ENCODE assay signal across 13 cellular contexts in genomic region chr2:172473167-172473566, GRCh38. TPM values are rescaled to one million over a fixed set of nuclear protein-coding genes. Genes with fewer than 3 reads are reported as not detected.
A peak's percentile ranks its signal among the peaks of the same experiment; 100 is the strongest.
DNase-seq lines count a peak whose midpoint lies in the region; ATAC-seq and TF ChIP-seq lines count a peak whose summit lies in the region.
"Had no signal": no experiment of that assay in that cellular context is flagged by ENCODE, and none has a peak within 500 bp of the region (broad histone marks: within the 10 kb centered on the region; RNA-seq: fewer than 3 reads in every experiment).

No MANE protein-coding gene starts in this region.

- H3K36me3 ChIP-seq in CD4-positive, CD25-positive, alpha-beta regulatory T cell (ENCODE audit: control insufficient read depth, insufficient read depth, low read length) = peaks cover 61% of the 10 kb centered on the region
- H3K36me3 ChIP-seq in naive thymus-derived CD4-positive, alpha-beta T cell (ENCODE audit: control insufficient read depth in 2 of 3, insufficient read depth in 3 of 3, low read length in 3 of 3) = peaks cover 16 to 50% (median 18%) of the 10 kb centered on the region in 3 experiments
- H3K36me3 ChIP-seq: BE2C had no signal

- H3K9me3 Mint-ChIP-seq in CD4-positive, CD25-positive, alpha-beta regulatory T cell = no peaks in the 10 kb centered on the region
- H3K9me3 Mint-ChIP-seq in CD4-positive, alpha-beta T cell = no peaks in the 10 kb centered on the region
- no peaks in the 10 kb centered on the region for H3K9me3 Mint-ChIP-seq in activated T-helper 17 cell treated with anti-CD3 and anti-CD28 coated beads, Interleukin-2, amount 50 U/mL, for 72 hours
- H3K9me3 Mint-ChIP-seq in naive thymus-derived CD4-positive, alpha-beta T cell = no peaks in the 10 kb centered on the region

- H3K4me3 Mint-ChIP-seq in CD4-positive, CD25-positive, alpha-beta regulatory T cell = peak overlapping the region in 1 of 4 donors; percentile 5
- no peak overlapping the region for H3K4me3 Mint-ChIP-seq in CD4-positive, alpha-beta T cell
- no peak overlapping the region for H3K4me3 Mint-ChIP-seq in activated T-helper 17 cell treated with anti-CD3 and anti-CD28 coated beads, Interleukin-2, amount 50 U/mL, for 72 hours
- peak overlapping the region in 6 of 10 donors; percentile 50 to 84 (median 72) for H3K4me3 Mint-ChIP-seq in naive thymus-derived CD4-positive, alpha-beta T cell

- no peak overlapping the region for H3K27ac ChIP-seq in CD4-positive, CD25-positive, alpha-beta regulatory T cell (ENCODE audit: insufficient read depth, low read length, poor library complexity, severe bottlenecking)
- H3K27ac ChIP-seq in CD4-positive, alpha-beta T cell (ENCODE audit: low read depth, low read length) = no peak overlapping the region
- H3K27ac ChIP-seq in naive thymus-derived CD4-positive, alpha-beta T cell (ENCODE audit: low read depth, low read length) = no peak overlapping the region
- H3K27ac ChIP-seq: A549, C4-2B, HL-60 had no signal

- H3K4me1 Mint-ChIP-seq in CD4-positive, CD25-positive, alpha-beta regulatory T cell = peaks cover 27 to 48% (median 35%) of the 10 kb centered on the region in 4 donors
- H3K4me1 Mint-ChIP-seq in CD4-positive, alpha-beta T cell (ENCODE audit: low read depth) = peaks cover 51% of the 10 kb centered on the region
- peaks cover 9% of the 10 kb centered on the region for H3K4me1 Mint-ChIP-seq in activated T-helper 17 cell treated with anti-CD3 and anti-CD28 coated beads, Interleukin-2, amount 50 U/mL, for 72 hours
- H3K4me1 Mint-ChIP-seq in naive thymus-derived CD4-positive, alpha-beta T cell = peaks cover 15 to 87% (median 74%) of the 10 kb centered on the region in 7 donors

- POLR2A ChIA-PET in CD4-positive, alpha-beta T cell (lab: Charles Lee) = interaction anchor here (0.7 to 2.7 kb wide), 7 partner anchors 8 to 200 kb away, joined by 3 to 10 read pairs (median 3); partner anchors contain the start of gene ITGA6
- POLR2A ChIA-PET in naive thymus-derived CD4-positive, alpha-beta T cell (lab: Charles Lee) = interaction anchor here (0.6 to 5.5 kb wide), 8 partner anchors 9 to 108 kb away, joined by 3 to 32 read pairs (median 5); no protein-coding TSS in a partner anchor

- no peaks in the 10 kb centered on the region for H3K9me3 ChIP-seq in CD4-positive, CD25-positive, alpha-beta regulatory T cell (ENCODE audit: control insufficient read depth in 2 of 2, low read length in 2 of 2)
- no peaks in the 10 kb centered on the region for H3K9me3 ChIP-seq in CD4-positive, alpha-beta T cell (ENCODE audit: control insufficient read depth, low read length)
- H3K9me3 ChIP-seq in naive thymus-derived CD4-positive, alpha-beta T cell (ENCODE audit: control insufficient read depth in 2 of 3, low read length in 3 of 3) = no peaks in the 10 kb centered on the region
- H3K9me3 ChIP-seq: A549, BE2C had no signal

- H3K27me3 Mint-ChIP-seq in CD4-positive, CD25-positive, alpha-beta regulatory T cell = no peaks in the 10 kb centered on the region
- no peaks in the 10 kb centered on the region for H3K27me3 Mint-ChIP-seq in CD4-positive, alpha-beta T cell
- H3K27me3 Mint-ChIP-seq in activated T-helper 17 cell treated with anti-CD3 and anti-CD28 coated beads, Interleukin-2, amount 50 U/mL, for 72 hours = no peaks in the 10 kb centered on the region
- no peaks in the 10 kb centered on the region for H3K27me3 Mint-ChIP-seq in naive thymus-derived CD4-positive, alpha-beta T cell

- ATAC-seq in CD4-positive, CD25-positive, alpha-beta regulatory T cell (ENCODE audit: low read depth in 2 of 2) = peak; percentile 66 to 77
- no peak for ATAC-seq in CD4-positive, alpha-beta T cell (ENCODE audit: poor library complexity)
- ATAC-seq in activated T-helper 17 cell treated with anti-CD3 and anti-CD28 coated beads, Interleukin-2, amount 50 U/mL, for 72 hours (replicated peaks) = no peak
- no peak for ATAC-seq in naive thymus-derived CD4-positive, alpha-beta T cell
- ATAC-seq: A549, HCT116 had no signal

- no peak for TF ChIP-seq CTCF in CD4-positive, alpha-beta T cell (IDR thresholded peaks at IDR 0.05)
- no peak for TF ChIP-seq CTCF in GM13977 (IDR thresholded peaks at IDR 0.05; ENCODE audit: extremely low read depth, insufficient read depth, missing control alignments)

- H3K27me3 ChIP-seq in CD4-positive, CD25-positive, alpha-beta regulatory T cell (ENCODE audit: control insufficient read depth, insufficient read depth, low read length) = no peaks in the 10 kb centered on the region
- H3K27me3 ChIP-seq in CD4-positive, alpha-beta T cell (ENCODE audit: control insufficient read depth, insufficient read depth, low read length) = no peaks in the 10 kb centered on the region
- no peaks in the 10 kb centered on the region for H3K27me3 ChIP-seq in naive thymus-derived CD4-positive, alpha-beta T cell (ENCODE audit: control insufficient read depth in 2 of 2, insufficient read depth in 2 of 2, low read length in 2 of 2)
- H3K27me3 ChIP-seq: BE2C had no signal

- H3K36me3 Mint-ChIP-seq in CD4-positive, CD25-positive, alpha-beta regulatory T cell = peaks cover 51% of the 10 kb centered on the region
- peaks cover 98% of the 10 kb centered on the region for H3K36me3 Mint-ChIP-seq in CD4-positive, alpha-beta T cell (ENCODE audit: low read depth)
- peaks cover 91% of the 10 kb centered on the region for H3K36me3 Mint-ChIP-seq in activated T-helper 17 cell treated with anti-CD3 and anti-CD28 coated beads, Interleukin-2, amount 50 U/mL, for 72 hours (ENCODE audit: low read depth)
- peaks cover 9 to 71% (median 51%) of the 10 kb centered on the region in 5 donors for H3K36me3 Mint-ChIP-seq in naive thymus-derived CD4-positive, alpha-beta T cell

- intact Hi-C loops in CD4-positive, alpha-beta T cell (cut with DNase I, micrococcal nuclease) = no loop called here
- intact Hi-C loops in naive thymus-derived CD4-positive, alpha-beta T cell (cut with micrococcal nuclease) = no loop called here

- DNase-seq in CD4-positive, CD25-positive, alpha-beta regulatory T cell = peak in 1 of 3 donors; percentile 23
- no peak for DNase-seq in CD4-positive, alpha-beta T cell
- no peak for DNase-seq in naive thymus-derived CD4-positive, alpha-beta T cell
- DNase-seq in NCI-H187 treated with DMSO at 0.1 percent for 48 hours (lab: John Stamatoyannopoulos, UW) = no peak
- no peak for DNase-seq in OCI-M1 (lab: John Stamatoyannopoulos, UW)
- no peak for DNase-seq in GM13977 (ENCODE audit: low spot score)
- DNase-seq: BE2C, DMS53 had no signal

- H3K27ac Mint-ChIP-seq in CD4-positive, CD25-positive, alpha-beta regulatory T cell = peak overlapping the region in 2 of 3 donors; percentile 13 to 41
- peak overlapping the region; percentile 67 for H3K27ac Mint-ChIP-seq in CD4-positive, alpha-beta T cell
- H3K27ac Mint-ChIP-seq in activated T-helper 17 cell treated with anti-CD3 and anti-CD28 coated beads, Interleukin-2, amount 50 U/mL, for 72 hours = peak overlapping the region; percentile 17
- H3K27ac Mint-ChIP-seq in naive thymus-derived CD4-positive, alpha-beta T cell = peak overlapping the region in 7 of 9 donors; percentile 36 to 90 (median 81)

- no peak overlapping the region for H3K4me3 ChIP-seq in CD4-positive, CD25-positive, alpha-beta regulatory T cell (ENCODE audit: low read depth, low read length)
- no peak overlapping the region for H3K4me3 ChIP-seq in naive thymus-derived CD4-positive, alpha-beta T cell (ENCODE audit: low read length)
- H3K4me3 ChIP-seq: A549 had no signal

- no peaks in the 10 kb centered on the region for H3K4me1 ChIP-seq in CD4-positive, CD25-positive, alpha-beta regulatory T cell (ENCODE audit: control insufficient read depth, insufficient read depth, low read length, poor library complexity, severe bottlenecking)
- H3K4me1 ChIP-seq in naive thymus-derived CD4-positive, alpha-beta T cell (ENCODE audit: control insufficient read depth in 2 of 2, insufficient read depth in 2 of 2, low read length in 2 of 2) = peaks cover 0 to 34% of the 10 kb centered on the region in 2 donors
- H3K4me1 ChIP-seq: A549, BE2C had no signal

- CTCF ChIA-PET in CD4-positive, alpha-beta T cell (lab: Charles Lee) = interaction anchor here (2.3 kb wide), 1 partner anchor 11 kb away, joined by 7 read pairs; no protein-coding TSS in a partner anchor
- CTCF ChIA-PET in naive thymus-derived CD4-positive, alpha-beta T cell (lab: Charles Lee) = interaction anchor here (0.6 to 2.8 kb wide), 14 partner anchors 9 to 663 kb away, joined by 3 to 20 read pairs (median 3); no protein-coding TSS in a partner anchor

- in situ Hi-C loops in GM13977 (cut with MboI; ENCODE audit: low pct_unique_long_range_greater_than_20kb, low sequenced_read_pairs, unreplicated experiment) = loop anchor here (25.0 kb wide), 3 partner anchors 311 to 886 kb away; no protein-coding TSS in a partner anchor

RNA-seq across cellular contexts. Expression of gene ITGA6, which starts 45.8 kb away (rescaled TPM):
- 68.5 TPM for total RNA-seq in CD4-positive, CD25-positive, alpha-beta regulatory T cell
- 10 to 100 TPM; 39.2 to 59.4 (median 45.8) TPM for polyA plus RNA-seq in CD4-positive, CD25-positive, alpha-beta regulatory T cell
- 10 to 100 TPM; 53.5 to 58.0 TPM for total RNA-seq in CD4-positive, alpha-beta T cell
- 1 to 10 TPM; 2.2 to 4.9 TPM for total RNA-seq in activated T-helper 17 cell treated with anti-CD3 and anti-CD28 coated beads, Interleukin-2, amount 50 U/mL, for 72 hours
- 100 to 1,000 TPM in 4 of 5 experiments, 10 to 100 TPM in 1; 13.1 to 179 (median 135) TPM for total RNA-seq in naive thymus-derived CD4-positive, alpha-beta T cell
- 100 to 1,000 TPM in 1 of 2 donors, 10 to 100 TPM in 1; 98.9 to 102 TPM for polyA plus RNA-seq in naive thymus-derived CD4-positive, alpha-beta T cell

Comparison
In these comparisons a context has a peak if more than half of its experiments do, and no peak if none do; other contexts are left out.
1. ATAC-seq: peak in CD4-positive, CD25-positive, alpha-beta regulatory T cell (2 of 2); none in CD4-positive, alpha-beta T cell (single experiment), activated T-helper 17 cell treated with anti-CD3 and anti-CD28 coated beads, Interleukin-2, amount 50 U/mL, for 72 hours (single experiment) and naive thymus-derived CD4-positive, alpha-beta T cell (single experiment).
2. H3K27ac Mint-ChIP-seq: peak in every context shown above with its lines; median percentile 81 in naive thymus-derived CD4-positive, alpha-beta T cell; 67 in CD4-positive, alpha-beta T cell; 27 in CD4-positive, CD25-positive, alpha-beta regulatory T cell; 17 in activated T-helper 17 cell treated with anti-CD3 and anti-CD28 coated beads, Interleukin-2, amount 50 U/mL, for 72 hours.
3. H3K4me3 Mint-ChIP-seq: peak in naive thymus-derived CD4-positive, alpha-beta T cell (6 of 10); none in CD4-positive, alpha-beta T cell (single experiment) and activated T-helper 17 cell treated with anti-CD3 and anti-CD28 coated beads, Interleukin-2, amount 50 U/mL, for 72 hours (single experiment).